Comparison of ENCODE assay signal across 1 cellular context in genomic region chr1:155228096-155228427, GRCh38.
TF ChIP-seq lines count a peak whose summit lies in the region.

No MANE protein-coding gene starts in this region.

TF ChIP-seq in K562, 482 proteins besides CTCF, POLR2A, EP300 and RAD21 (continues in another document):
- TF ChIP-seq ZNF592 (IDR thresholded peaks at IDR 0.05) (0 out of 2 replicates have a peak, but pooled peaks have one; percentile 55), PML (IDR thresholded peaks at IDR 0.05; ENCODE audit: low read length) (no peak; the same call in 1 of the 2 replicates), MGA (IDR thresholded peaks at IDR 0.05) (peak; percentile 3; the same call in 1 of the 2 replicates), DMBX1 (CRISPR knock-in tag; IDR thresholded peaks at IDR 0.05; ENCODE audit: borderline replicate concordance) (no peak), SAP30 (IDR thresholded peaks at IDR 0.05; ENCODE audit: borderline replicate concordance, insufficient read depth, low read depth, low read length, poor library complexity, severe bottlenecking) (no peak), ZNF655 (CRISPR knock-in tag; IDR thresholded peaks at IDR 0.05) (no peak), HNRNPLL (IDR thresholded peaks at IDR 0.05; ENCODE audit: low read depth, low read length, poor library complexity, severe bottlenecking) (no peak), NR4A1 (CRISPR knock-in tag; IDR thresholded peaks at IDR 0.05) (no peak), NR4A1 (tag; IDR thresholded peaks at IDR 0.05) (peak; percentile 51; the same call in 1 of the 2 replicates), ZNF395 (CRISPR knock-in tag; IDR thresholded peaks at IDR 0.05) (no peak; the same call in 1 of the 2 replicates), ZBTB34 (CRISPR knock-in tag; IDR thresholded peaks at IDR 0.05) (no peak), CUX1 (CRISPR knock-in tag; IDR thresholded peaks at IDR 0.05) (0 out of 2 replicates have a peak, but pooled peaks have one; percentile 56), CGGBP1 (CRISPR knock-in tag; IDR thresholded peaks at IDR 0.05) (no peak)
